In genomic region chr9:5557606-5558587, GRCh38 we compare ENCODE assay signal across 8 cellular contexts.
DNase-seq lines count a peak whose midpoint lies in the region; ATAC-seq and TF ChIP-seq lines count a peak whose summit lies in the region.

No MANE protein-coding gene starts in this region.

- no peak overlapping the region for H3K4me3 ChIP-seq in GM06990 (replicated peaks; ENCODE audit: low read depth, low read length)

- TF ChIP-seq CTCF in GM06990 (IDR thresholded peaks at IDR 0.05; ENCODE audit: insufficient read depth, low read length, poor library complexity, severe bottlenecking), result no peak

- ATAC-seq in HG02642 (IDR thresholded peaks at IDR 0.05; ENCODE audit: poor library complexity, unreplicated experiment) (peak; percentile 67), HG03280 (IDR thresholded peaks at IDR 0.05; ENCODE audit: unreplicated experiment) (no peak), HG03520 (IDR thresholded peaks at IDR 0.05; ENCODE audit: unreplicated experiment) (no peak)

- no peaks in the 10 kb centered on the region for H3K27me3 ChIP-seq in GM06990 (replicated peaks; ENCODE audit: control insufficient read depth, insufficient read depth, low read length)

- DNase-seq in GM06990 (ENCODE audit: extremely low read depth, insufficient read length), result peak; percentile 48
- DNase-seq in T-helper 9 cell, result peak; percentile 43
- peak; percentile 6 for DNase-seq in effector CD8-positive, alpha-beta T cell (lab: John Stamatoyannopoulos, UW)
- peak; percentile 15 for DNase-seq in stimulated activated CD8-positive, alpha-beta memory T cell treated with anti-CD3 and anti-CD28 coated beads, Interleukin-12 subunit alpha, Interleukin-12 subunit beta, amount 100 ng/mL, for 1 hour (ENCODE audit: low read depth)
- DNase-seq in NCI-H146 treated with DMSO at 0.1 percent for 48 hours (lab: John Stamatoyannopoulos, UW; ENCODE audit: unreplicated experiment), result no peak

- H3K36me3 ChIP-seq in GM06990 (ENCODE audit: control insufficient read depth, insufficient read depth, low read length), result no peaks in the 10 kb centered on the region; the same call in 1 of the 2 replicates
